Comparison of ENCODE assay signal across 8 cellular contexts in genomic region chr15:94670436-94671034, GRCh38.
A peak's percentile ranks its signal among the peaks of the same experiment; 100 is the strongest.
DNase-seq lines count a peak whose midpoint lies in the region; ATAC-seq and TF ChIP-seq lines count a peak whose summit lies in the region.

No MANE protein-coding gene starts in this region.

- ATAC-seq in HG03565 (IDR thresholded peaks at IDR 0.05; ENCODE audit: unreplicated experiment) (peak; percentile 42), GM21390 (IDR thresholded peaks at IDR 0.05; ENCODE audit: unreplicated experiment) (no peak), HG03139 (IDR thresholded peaks at IDR 0.05; ENCODE audit: unreplicated experiment) (no peak)

- TF ChIP-seq EP300 in esophagus muscularis mucosa (IDR thresholded peaks at IDR 0.05), result no peak

- H3K9me3 ChIP-seq in PC-9 (ENCODE audit: insufficient read depth, low read depth), result no peaks in the 10 kb centered on the region
- H3K9me3 ChIP-seq in esophagus muscularis mucosa, result no peaks in the 10 kb centered on the region

- TF ChIP-seq POLR2A in esophagus muscularis mucosa (IDR thresholded peaks at IDR 0.05; ENCODE audit: low read depth), result no peak

- intact Hi-C loops in PC-9 (cut with micrococcal nuclease; ENCODE audit: unreplicated experiment) (no loop called here), esophagus muscularis mucosa (cut with DNase I) (no loop called here)

- H3K9me3 Mint-ChIP-seq in osteocyte (ENCODE audit: unreplicated experiment), result no peaks in the 10 kb centered on the region

- no peaks in the 10 kb centered on the region for H3K4me1 Mint-ChIP-seq in osteocyte (ENCODE audit: unreplicated experiment)

- H3K4me3 ChIP-seq in PC-9 (no peak overlapping the region), esophagus muscularis mucosa (no peak overlapping the region)

- H3K27ac Mint-ChIP-seq in osteocyte (ENCODE audit: unreplicated experiment), result no peak overlapping the region

- no peaks in the 10 kb centered on the region for H3K9me2 ChIP-seq in PC-9 (ENCODE audit: insufficient read depth)

- no peaks in the 10 kb centered on the region for H3K4me1 ChIP-seq in PC-9 (replicated peaks; ENCODE audit: insufficient read depth)
- peaks cover 0 to 28% (median 22%) of the 10 kb centered on the region in 4 donors for H3K4me1 ChIP-seq in esophagus muscularis mucosa

- CTCF ChIA-PET in PC-9 (lab: Charles Lee), result interaction anchor here (0.6 kb wide), 1 partner anchor 1661 kb away, joined by 9 read pairs; no protein-coding TSS in a partner anchor

- TF ChIP-seq CTCF in PC-9 (conservative IDR thresholded peaks at IDR 0.05) (peak; percentile 77), esophagus muscularis mucosa (IDR thresholded peaks at IDR 0.05) (peak; percentile 69 to 76 (median 75)), osteocyte (IDR thresholded peaks at IDR 0.05) (peak; percentile 76)

- DNase-seq in EH (ENCODE audit: low read depth) (peak; percentile 44), PC-9 (no peak), esophagus muscularis mucosa (ENCODE audit: extremely low spot score) (no peak), osteocyte (ENCODE audit: extremely low spot score, unreplicated experiment) (no peak)
- no peak for DNase-seq in activated naive CD4-positive, alpha-beta T cell treated with anti-CD3 and anti-CD28 coated beads, Interleukin-2, amount 50 U/mL, for 16 hours

- POLR2A ChIA-PET in PC-9 (lab: Charles Lee; ENCODE audit: unreplicated experiment), result no interaction called here

- 1% methylated on average over 3 of the region's 3 CpGs for WGBS in esophagus muscularis mucosa

- no peaks in the 10 kb centered on the region for H4K20me1 ChIP-seq in PC-9 (ENCODE audit: insufficient read depth)

- H3K4me2 ChIP-seq in PC-9, result no peak overlapping the region

- H3K27ac ChIP-seq in PC-9, result no peak overlapping the region
- peak overlapping the region in 3 of 4 donors; percentile 12 to 63 (median 50) for H3K27ac ChIP-seq in esophagus muscularis mucosa (replicated peaks in 1 of 4)

- peaks cover 11% of the 10 kb centered on the region for H3K27me3 Mint-ChIP-seq in osteocyte (ENCODE audit: unreplicated experiment)

- H3K4me3 Mint-ChIP-seq in osteocyte (ENCODE audit: unreplicated experiment), result no peak overlapping the region

- H3K36me3 ChIP-seq in PC-9 (ENCODE audit: low read depth) (no peaks in the 10 kb centered on the region), esophagus muscularis mucosa (no peaks in the 10 kb centered on the region)

- H3K27me3 ChIP-seq in PC-9 (ENCODE audit: insufficient read depth, low read depth) (peaks cover 53% of the 10 kb centered on the region), esophagus muscularis mucosa (no peaks in the 10 kb centered on the region)

- no peaks in the 10 kb centered on the region for H3K79me2 ChIP-seq in PC-9 (ENCODE audit: low read depth)

- H3K36me3 Mint-ChIP-seq in osteocyte (ENCODE audit: unreplicated experiment), result no peaks in the 10 kb centered on the region

- no peak overlapping the region for H2AFZ ChIP-seq in PC-9

- BruUV-seq in PC-9 (replicated peaks; lab: Mats Ljungman, UMichigan), result no TSS peak

- no peaks in the 10 kb centered on the region for H3F3A ChIP-seq in PC-9 (ENCODE audit: insufficient read depth, low read depth)
